ENCODE assay signal across 8 cellular contexts in the genomic region with DNA sequence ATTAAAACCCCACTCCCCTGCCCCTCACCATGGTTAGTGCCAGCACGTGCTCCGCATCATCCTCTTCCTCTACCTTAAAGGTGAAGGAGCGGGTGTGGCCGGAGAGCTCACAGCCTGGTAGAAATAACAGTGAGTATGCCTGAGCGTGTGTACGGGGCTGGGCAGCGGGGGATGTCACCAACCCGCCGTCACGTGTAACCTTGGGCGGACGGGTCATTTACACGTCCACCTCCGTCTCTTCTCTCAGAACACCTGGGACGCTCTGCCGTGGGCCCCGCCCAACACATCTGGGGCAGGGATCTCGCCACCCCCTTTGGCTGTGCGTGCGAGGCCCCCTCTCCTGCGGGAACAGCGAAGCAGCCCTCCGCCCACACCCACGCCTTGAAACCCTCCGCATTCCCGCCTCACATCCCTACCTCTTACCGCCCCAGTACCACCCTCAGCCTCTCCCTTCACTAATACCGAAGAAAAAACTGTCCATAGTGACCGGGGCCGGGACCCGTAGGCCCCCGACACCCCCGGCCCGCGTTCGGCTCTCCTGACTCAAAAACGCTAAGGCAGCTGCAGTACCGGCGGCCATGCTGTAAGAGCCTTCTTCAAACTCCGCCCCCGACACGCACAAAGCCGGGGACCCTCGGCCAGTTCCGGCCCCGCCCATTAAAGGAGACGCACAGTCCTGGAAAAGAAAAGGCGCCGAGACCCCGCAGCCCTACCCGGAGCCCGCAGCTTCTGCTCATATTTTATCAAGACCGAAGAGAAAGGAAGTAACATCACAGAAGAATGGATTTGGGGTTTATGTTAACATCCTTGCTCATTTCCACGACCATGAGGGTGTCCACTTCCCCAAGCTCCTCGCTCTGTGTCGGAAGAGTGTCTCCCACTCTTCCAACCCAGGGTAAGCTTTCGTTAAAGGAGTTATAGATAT. TPM values are rescaled to one million over a fixed set of nuclear protein-coding genes. Genes with fewer than 3 reads are reported as not detected.
DNase-seq lines count a peak whose midpoint lies in the region; ATAC-seq and TF ChIP-seq lines count a peak whose summit lies in the region.

A gene with protein sequence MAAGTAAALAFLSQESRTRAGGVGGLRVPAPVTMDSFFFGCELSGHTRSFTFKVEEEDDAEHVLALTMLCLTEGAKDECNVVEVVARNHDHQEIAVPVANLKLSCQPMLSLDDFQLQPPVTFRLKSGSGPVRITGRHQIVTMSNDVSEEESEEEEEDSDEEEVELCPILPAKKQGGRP (minus strand): TSS at position 636 of the 925 bp plus-strand sequence. CDS start 56 bp downstream, at position 580.

- DNase-seq in NCI-H2029 (lab: John Stamatoyannopoulos, UW) (peak; percentile 7), NCI-H2029 treated with DMSO at 0.1 percent for 48 hours (lab: John Stamatoyannopoulos, UW) (no peak), NCI-H460 (ENCODE audit: extremely low read depth, low read depth) (peak; percentile 82), chondrocyte (ENCODE audit: low spot score) (no peak), kidney tubule cell (ENCODE audit: low spot score) (peak; percentile 82)
- peak; percentile 82 to 83 for DNase-seq in activated CD4-positive, alpha-beta T cell treated with anti-CD3 and anti-CD28 coated beads for 24 hours (ENCODE audit: low read depth in 2 of 2)
- DNase-seq in stimulated activated CD4-positive, alpha-beta T cell treated with anti-CD3 and anti-CD28 coated beads, Interleukin-1b, Interleukin-23, amount 100 ng/mL, for 1 hour (ENCODE audit: low read depth in 2 of 2): peak; percentile 52 to 70

- H3K27me3 Mint-ChIP-seq in chondrocyte (ENCODE audit: low read depth): peaks cover 7% of the 10 kb centered on the region

- peak; percentile 74 for ATAC-seq in HG02981 (IDR thresholded peaks at IDR 0.05; ENCODE audit: unreplicated experiment)

- H3K9me3 Mint-ChIP-seq in chondrocyte (ENCODE audit: low read depth): no peaks in the 10 kb centered on the region

- H3K27ac Mint-ChIP-seq in chondrocyte (ENCODE audit: unreplicated experiment): peak within 1 kb of the TSS; percentile 94

- TF ChIP-seq CTCF in chondrocyte (IDR thresholded peaks at IDR 0.05): no peak

- H3K4me3 Mint-ChIP-seq in chondrocyte (ENCODE audit: unreplicated experiment): peak within 1 kb of the TSS; percentile 98

- H3K4me1 Mint-ChIP-seq in chondrocyte (ENCODE audit: low read depth): peaks cover 48% of the 10 kb centered on the region

- peaks cover 15% of the 10 kb centered on the region for H3K36me3 Mint-ChIP-seq in chondrocyte (ENCODE audit: low read depth)

RNA-seq across cellular contexts. Expression of the gene that starts here (rescaled TPM):
- 170 and 199 TPM in 2 replicates for total RNA-seq in NCI-H460 (2014; rRNA removed; shearing (Covaris generic))
- 177 and 247 TPM in 2 replicates for polyA plus RNA-seq in NCI-H460 (2014; cell fraction: nucleus; rRNA removed)
- 34.0 to 49.0 TPM (median 36.5 TPM) in 3 replicates for total RNA-seq in chondrocyte

Comparison
In these comparisons a context has a peak if more than half of its experiments do, and no peak if none do; other contexts are left out.
1. DNase-seq: peak in NCI-H2029 (single experiment), NCI-H460 (single experiment), activated CD4-positive, alpha-beta T cell treated with anti-CD3 and anti-CD28 coated beads for 24 hours (2 of 2), kidney tubule cell (single experiment) and stimulated activated CD4-positive, alpha-beta T cell treated with anti-CD3 and anti-CD28 coated beads, Interleukin-1b, Interleukin-23, amount 100 ng/mL, for 1 hour (2 of 2); none in NCI-H2029 treated with DMSO at 0.1 percent for 48 hours (single experiment) and chondrocyte (single experiment).